Comparison of ENCODE assay signal across 1 cellular context in the genomic region with DNA sequence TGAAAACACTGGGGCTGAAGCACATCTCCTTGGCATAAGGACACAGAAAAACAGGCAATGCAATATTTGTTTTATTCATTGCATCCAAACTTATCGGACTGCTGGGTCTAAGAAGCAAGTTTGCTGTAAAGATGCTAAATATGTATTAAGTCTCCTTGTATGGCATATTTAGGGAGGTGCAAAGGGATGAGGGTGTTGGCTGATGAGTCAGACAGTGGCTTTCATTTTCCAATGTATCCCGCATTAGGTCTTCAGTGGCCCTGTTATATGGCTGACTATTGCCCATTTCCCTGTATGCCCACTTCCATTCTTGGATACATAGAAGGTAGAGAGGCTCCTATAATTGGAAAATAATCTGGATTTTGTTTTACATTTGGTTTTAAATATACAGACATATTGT.
TF ChIP-seq lines count a peak whose summit lies in the region.

No MANE protein-coding gene starts in this region.

TF ChIP-seq in IMR-90, 13 proteins besides CTCF, POLR2A, EP300 and RAD21:
- TF ChIP-seq MXI1 (IDR thresholded peaks at IDR 0.05; ENCODE audit: borderline replicate concordance, low read depth, low read length) (no peak), SMC3 (IDR thresholded peaks at IDR 0.05; ENCODE audit: low read depth, low read length) (no peak), NFE2L2 (IDR thresholded peaks at IDR 0.05; ENCODE audit: low read depth, low read length) (no peak), ELK1 (IDR thresholded peaks at IDR 0.05; ENCODE audit: borderline replicate concordance, low read depth, low read length) (no peak), USF2 (IDR thresholded peaks at IDR 0.05; ENCODE audit: low read depth, low read length) (no peak), FOS (IDR thresholded peaks at IDR 0.05; ENCODE audit: low read depth, low read length) (no peak), RFX5 (IDR thresholded peaks at IDR 0.05; ENCODE audit: low read depth, low read length) (no peak), BHLHE40 (IDR thresholded peaks at IDR 0.05; ENCODE audit: low read depth, low read length) (no peak), RCOR1 (IDR thresholded peaks at IDR 0.05; ENCODE audit: insufficient replicate concordance, low read length) (no peak), MAZ (IDR thresholded peaks at IDR 0.05; ENCODE audit: borderline replicate concordance, low read depth, low read length) (no peak), CEBPB (IDR thresholded peaks at IDR 0.05; ENCODE audit: low read depth, low read length) (no peak), CHD1 (IDR thresholded peaks at IDR 0.05; ENCODE audit: low read depth, low read length) (no peak), MAFK (IDR thresholded peaks at IDR 0.05; ENCODE audit: low read depth, low read length) (no peak)
